In the genomic region with DNA sequence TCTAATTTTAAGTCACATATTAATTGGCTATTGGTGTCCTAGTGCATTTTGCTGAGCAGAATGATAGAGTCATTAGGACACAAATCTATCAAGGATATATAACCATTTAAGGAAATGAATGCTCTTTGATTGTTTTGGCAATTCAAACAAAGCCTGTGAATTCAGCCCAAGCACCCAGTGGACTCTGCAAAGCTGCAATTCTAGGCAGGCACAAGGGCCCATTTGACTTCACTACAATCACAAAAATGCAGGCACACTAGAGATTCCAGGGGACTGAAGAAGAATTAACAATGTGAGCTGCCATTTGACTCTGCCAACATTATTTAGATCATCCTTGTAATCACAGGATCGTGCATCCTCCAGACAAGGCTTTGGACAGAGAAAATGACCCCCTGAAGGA, we compare ENCODE assay signal across 26 cellular contexts.
A peak's percentile ranks its signal among the peaks of the same experiment; 100 is the strongest.
DNase-seq lines count a peak whose midpoint lies in the region; ATAC-seq and TF ChIP-seq lines count a peak whose summit lies in the region.
"Had no signal": no experiment of that assay in that cellular context is flagged by ENCODE, and none has a peak within 500 bp of the region (broad histone marks: within the 10 kb centered on the region; RNA-seq: fewer than 3 reads in every experiment).

No MANE protein-coding gene starts in this region.

- no peaks in the 10 kb centered on the region for H3K36me3 ChIP-seq in GM23338 (ENCODE audit: insufficient read depth)
- H3K36me3 ChIP-seq: lower lobe of right lung, upper lobe of left lung had no signal

- no peaks in the 10 kb centered on the region for H3K9me2 ChIP-seq in GM23338 (ENCODE audit: insufficient read depth)

- H3K9me3 Mint-ChIP-seq in GM23338 (no peaks in the 10 kb centered on the region), osteocyte (ENCODE audit: unreplicated experiment) (peaks cover 5% of the 10 kb centered on the region)
- H3K9me3 Mint-ChIP-seq in activated CD4-positive, alpha-beta T cell treated with anti-CD3 and anti-CD28 coated beads for 36 hours (ENCODE audit: low read depth) = peaks cover 1% of the 10 kb centered on the region
- peaks cover 6% of the 10 kb centered on the region for H3K9me3 Mint-ChIP-seq in stimulated activated memory B cell treated with anti-CD40 and anti-IgM and Interleukin-4, amounts not matched to agents 10 μg/mL and 1 μg/mL and 100 μg/mL, for 72 hours

- no peak overlapping the region for H3K27ac Mint-ChIP-seq in GM23338
- peak overlapping the region; percentile 54 for H3K27ac Mint-ChIP-seq in osteocyte (ENCODE audit: unreplicated experiment)
- no peak overlapping the region for H3K27ac Mint-ChIP-seq in activated CD4-positive, alpha-beta T cell treated with anti-CD3 and anti-CD28 coated beads for 36 hours
- no peak overlapping the region for H3K27ac Mint-ChIP-seq in stimulated activated memory B cell treated with anti-CD40 and anti-IgM and Interleukin-4, amounts not matched to agents 10 μg/mL and 1 μg/mL and 100 μg/mL, for 72 hours
- H3K27ac Mint-ChIP-seq: activated CD4-positive, alpha-beta T cell treated with anti-CD3 and anti-CD28 coated beads, Interleukin-2, amount 10 ng/mL, durations not matched to agents 7 days and 5 days; activated CD8-positive, alpha-beta memory T cell treated with anti-CD3 and anti-CD28 coated beads, Interleukin-2, amount 10 ng/mL, durations not matched to agents 7 days and 5 days; activated naive CD4-positive, alpha-beta T cell treated with anti-CD3 and anti-CD28 coated beads, Interleukin-2, amount 50 U/mL, for 72 hours; T-helper 17 cell had no signal

- H3K4me1 Mint-ChIP-seq in GM23338 (no peaks in the 10 kb centered on the region), osteocyte (ENCODE audit: unreplicated experiment) (peaks cover 16% of the 10 kb centered on the region)
- no peaks in the 10 kb centered on the region for H3K4me1 Mint-ChIP-seq in activated CD4-positive, alpha-beta T cell treated with anti-CD3 and anti-CD28 coated beads for 36 hours
- no peaks in the 10 kb centered on the region for H3K4me1 Mint-ChIP-seq in stimulated activated memory B cell treated with anti-CD40 and anti-IgM and Interleukin-4, amounts not matched to agents 10 μg/mL and 1 μg/mL and 100 μg/mL, for 72 hours
- H3K4me1 Mint-ChIP-seq: activated CD4-positive, alpha-beta T cell treated with anti-CD3 and anti-CD28 coated beads, Interleukin-2, amount 10 ng/mL, durations not matched to agents 7 days and 5 days; activated CD8-positive, alpha-beta memory T cell treated with anti-CD3 and anti-CD28 coated beads, Interleukin-2, amount 10 ng/mL, durations not matched to agents 7 days and 5 days; T-helper 17 cell had no signal

- H4K20me1 ChIP-seq in GM23338 (replicated peaks; ENCODE audit: insufficient read depth) = no peaks in the 10 kb centered on the region

- H3K4me3 Mint-ChIP-seq in GM23338 = no peak overlapping the region
- H3K4me3 Mint-ChIP-seq in osteocyte (ENCODE audit: unreplicated experiment) = no peak overlapping the region
- no peak overlapping the region for H3K4me3 Mint-ChIP-seq in activated CD4-positive, alpha-beta T cell treated with anti-CD3 and anti-CD28 coated beads for 36 hours
- no peak overlapping the region for H3K4me3 Mint-ChIP-seq in stimulated activated memory B cell treated with anti-CD40 and anti-IgM and Interleukin-4, amounts not matched to agents 10 μg/mL and 1 μg/mL and 100 μg/mL, for 72 hours
- H3K4me3 Mint-ChIP-seq: activated CD4-positive, alpha-beta T cell treated with anti-CD3 and anti-CD28 coated beads, Interleukin-2, amount 10 ng/mL, durations not matched to agents 7 days and 5 days; activated CD8-positive, alpha-beta memory T cell treated with anti-CD3 and anti-CD28 coated beads, Interleukin-2, amount 10 ng/mL, durations not matched to agents 7 days and 5 days; T-helper 17 cell had no signal

- no peaks in the 10 kb centered on the region for H3K36me3 Mint-ChIP-seq in GM23338 (ENCODE audit: low read depth)
- H3K36me3 Mint-ChIP-seq in osteocyte (ENCODE audit: unreplicated experiment) = no peaks in the 10 kb centered on the region
- H3K36me3 Mint-ChIP-seq in activated CD4-positive, alpha-beta T cell treated with anti-CD3 and anti-CD28 coated beads for 36 hours (ENCODE audit: low read depth) = no peaks in the 10 kb centered on the region
- H3K36me3 Mint-ChIP-seq in stimulated activated memory B cell treated with anti-CD40 and anti-IgM and Interleukin-4, amounts not matched to agents 10 μg/mL and 1 μg/mL and 100 μg/mL, for 72 hours = no peaks in the 10 kb centered on the region
- H3K36me3 Mint-ChIP-seq: activated CD8-positive, alpha-beta memory T cell treated with anti-CD3 and anti-CD28 coated beads, Interleukin-2, amount 10 ng/mL, durations not matched to agents 7 days and 5 days; activated naive CD4-positive, alpha-beta T cell treated with anti-CD3 and anti-CD28 coated beads, Interleukin-2, amount 50 U/mL, for 72 hours had no signal

- H3K27me3 Mint-ChIP-seq in GM23338 (ENCODE audit: insufficient read depth, low read depth, poor library complexity) (no peaks in the 10 kb centered on the region), osteocyte (ENCODE audit: unreplicated experiment) (no peaks in the 10 kb centered on the region)
- H3K27me3 Mint-ChIP-seq in activated CD4-positive, alpha-beta T cell treated with anti-CD3 and anti-CD28 coated beads for 36 hours = no peaks in the 10 kb centered on the region
- no peaks in the 10 kb centered on the region for H3K27me3 Mint-ChIP-seq in stimulated activated memory B cell treated with anti-CD40 and anti-IgM and Interleukin-4, amounts not matched to agents 10 μg/mL and 1 μg/mL and 100 μg/mL, for 72 hours
- H3K27me3 Mint-ChIP-seq: activated CD4-positive, alpha-beta T cell treated with anti-CD3 and anti-CD28 coated beads, Interleukin-2, amount 10 ng/mL, durations not matched to agents 7 days and 5 days; activated CD8-positive, alpha-beta memory T cell treated with anti-CD3 and anti-CD28 coated beads, Interleukin-2, amount 10 ng/mL, durations not matched to agents 7 days and 5 days; T-helper 17 cell had no signal

- DNase-seq in GM23338 (ENCODE audit: low spot score) (peak; percentile 3), SHP77 (lab: John Stamatoyannopoulos, UW) (peak; percentile 8 to 37), hippocampal formation (lab: John Stamatoyannopoulos, UW) (peak; percentile 36 to 53), osteocyte (ENCODE audit: extremely low spot score, unreplicated experiment) (no peak), Right ventricle myocardium superior (no peak)
- no peak for DNase-seq in activated CD4-positive, alpha-beta T cell treated with anti-CD3 and anti-CD28 coated beads for 36 hours
- DNase-seq: ACHN; activated CD4-positive, alpha-beta T cell treated with anti-CD3 and anti-CD28 coated beads, Interleukin-2, amount 10 ng/mL, durations not matched to agents 7 days and 5 days; activated CD8-positive, alpha-beta memory T cell treated with anti-CD3 and anti-CD28 coated beads, Interleukin-2, amount 10 ng/mL, durations not matched to agents 7 days and 5 days; Calu3; foreskin fibroblast; islet precursor cell; lower lobe of right lung; NCI-H2171; NCI-H526 treated with DMSO at 0.1 percent for 48 hours; occipital lobe; PC-3; right cardiac atrium; T-helper 17 cell; upper lobe of left lung had no signal

- peak overlapping the region; percentile 48; the same call in 1 of the 2 replicates for H2AFZ ChIP-seq in GM23338
- H2AFZ ChIP-seq: hepatocyte had no signal

- H3F3A ChIP-seq in GM23338 (replicated peaks; ENCODE audit: low read depth) = no peaks in the 10 kb centered on the region

- CTCF ChIA-PET in activated CD4-positive, alpha-beta T cell treated with anti-CD3 and anti-CD28 coated beads for 36 hours (lab: Charles Lee) = no interaction called here

- no peak overlapping the region for H3K27ac ChIP-seq in GM23338 (ENCODE audit: low read depth)
- H3K27ac ChIP-seq: C4-2B, hepatocyte, lower lobe of right lung, upper lobe of left lung had no signal

- intact Hi-C loops in activated CD4-positive, alpha-beta T cell treated with anti-CD3 and anti-CD28 coated beads for 36 hours (cut with DNase I, micrococcal nuclease) = no loop called here
- intact Hi-C loops in Right ventricle myocardium superior (cut with DNase I) = no loop called here

- no peaks in the 10 kb centered on the region for H3K27me3 ChIP-seq in GM23338 (ENCODE audit: insufficient read depth)
- H3K27me3 ChIP-seq: hepatocyte, upper lobe of left lung had no signal

- no peaks in the 10 kb centered on the region for H3K4me1 ChIP-seq in GM23338 (ENCODE audit: insufficient read depth)
- H3K4me1 ChIP-seq: lower lobe of right lung, upper lobe of left lung had no signal

- no peak for TF ChIP-seq CTCF in GM23338 (conservative IDR thresholded peaks at IDR 0.05; ENCODE audit: low read depth in 2 of 2)
- TF ChIP-seq CTCF in osteocyte (IDR thresholded peaks at IDR 0.05) = no peak

- POLR2A ChIA-PET in activated CD4-positive, alpha-beta T cell treated with anti-CD3 and anti-CD28 coated beads for 36 hours (lab: Charles Lee) = no interaction called here

- ATAC-seq in GM23338 = peak; percentile 41; the same call in 1 of the 3 replicates
- no peak for ATAC-seq in activated CD4-positive, alpha-beta T cell treated with anti-CD3 and anti-CD28 coated beads for 36 hours
- no peak for ATAC-seq in Right ventricle myocardium superior (ENCODE audit: poor library complexity)
- no peak for ATAC-seq in stimulated activated memory B cell treated with anti-CD40 and anti-IgM and Interleukin-4, amounts not matched to agents 10 μg/mL and 1 μg/mL and 100 μg/mL, for 72 hours
- no peak for ATAC-seq in HG03521 (IDR thresholded peaks at IDR 0.05; ENCODE audit: unreplicated experiment)
- ATAC-seq: activated CD8-positive, alpha-beta memory T cell treated with anti-CD3 and anti-CD28 coated beads, Interleukin-2, amount 10 ng/mL, durations not matched to agents 7 days and 5 days; activated naive CD4-positive, alpha-beta T cell treated with anti-CD3 and anti-CD28 coated beads, Interleukin-2, amount 50 U/mL, for 72 hours; HepG2; lower lobe of right lung; PC-3; right cardiac atrium; T-helper 17 cell had no signal

- no peaks in the 10 kb centered on the region for H3K79me2 ChIP-seq in GM23338 (replicated peaks; ENCODE audit: insufficient read depth)
- H3K79me2 ChIP-seq: hepatocyte had no signal

- H3K4me3 ChIP-seq in GM23338 = no peak overlapping the region
- H3K4me3 ChIP-seq: hepatocyte, lower lobe of right lung, upper lobe of left lung had no signal

- no peak overlapping the region for H3K4me2 ChIP-seq in GM23338
- H3K4me2 ChIP-seq: hepatocyte had no signal

TF ChIP-seq in GM23338, 12 proteins besides CTCF, POLR2A, EP300 and RAD21 (continues in another document):
- TF ChIP-seq EZH2 (IDR thresholded peaks at IDR 0.05; ENCODE audit: low read depth, unreplicated experiment) = no peak

Comparison
In these comparisons a context has a peak if more than half of its experiments do, and no peak if none do; other contexts are left out.
1. DNase-seq: peak in GM23338 (single experiment), SHP77 (2 of 2) and hippocampal formation (2 of 2); none in osteocyte (single experiment), activated CD4-positive, alpha-beta T cell treated with anti-CD3 and anti-CD28 coated beads for 36 hours (single experiment) and Right ventricle myocardium superior (single experiment).